Comparison of ENCODE assay signal across 24 cellular contexts in genomic region chr20:1010659-1011058, GRCh38. TPM values are rescaled to one million over a fixed set of nuclear protein-coding genes. Genes with fewer than 3 reads are reported as not detected.
DNase-seq lines count a peak whose midpoint lies in the region; ATAC-seq and TF ChIP-seq lines count a peak whose summit lies in the region.
"Had no signal": no experiment of that assay in that cellular context is flagged by ENCODE, and none has a peak within 500 bp of the region (broad histone marks: within the 10 kb centered on the region; RNA-seq: fewer than 3 reads in every experiment).

No MANE protein-coding gene starts in this region.

- no peak for TF ChIP-seq EP300 in ovary (IDR thresholded peaks at IDR 0.05)

- H3K4me1 ChIP-seq in ovary (ENCODE audit: insufficient read depth) = no peaks in the 10 kb centered on the region

- peak; percentile 59 for DNase-seq in GM10248 (ENCODE audit: extremely low spot score)
- no peak for DNase-seq in ovary
- no peak for DNase-seq in NCI-H1417 (lab: John Stamatoyannopoulos, UW)
- DNase-seq: activated CD8-positive, alpha-beta T cell treated with anti-CD3 and anti-CD28 coated beads, Interleukin-2, amount 10 ng/mL, durations not matched to agents 7 days and 5 days; activated T-cell treated with anti-CD3 and anti-CD28 coated beads, Interleukin-2, amount 50 U/mL, for 72 hours; C1 segment of cervical spinal cord; effector memory CD4-positive, alpha-beta T cell; HFFc6; left colon; mesendoderm; NCI-H1694; NCI-H82; nephron progenitor cell; stimulated activated CD4-positive, alpha-beta T cell treated with anti-CD3 and anti-CD28 coated beads, Interleukin-2, amount 100 ng/mL, for 48 hours had no signal

- H3K36me3 ChIP-seq in ovary = no peaks in the 10 kb centered on the region

- intact Hi-C loops in ovary (cut with DNase I) = no loop called here

- TF ChIP-seq CTCF in GM10248 (IDR thresholded peaks at IDR 0.05; ENCODE audit: control extremely low read depth, extremely low read depth, low read depth, missing control alignments) = no peak
- no peak for TF ChIP-seq CTCF in ovary (IDR thresholded peaks at IDR 0.05)

- POLR2A ChIA-PET in GM10248 (lab: Yijun Ruan, JAX) = no interaction called here

- no peaks in the 10 kb centered on the region for H3K9me3 ChIP-seq in ovary

- no peak overlapping the region for H3K27ac ChIP-seq in ovary
- H3K27ac ChIP-seq: HL-60 had no signal

- no peaks in the 10 kb centered on the region for H3K27me3 ChIP-seq in ovary

- CTCF ChIA-PET in GM10248 (lab: Yijun Ruan, JAX) = interaction anchor here (1.3 to 1.8 kb wide), 2 partner anchors 11 to 55 kb away, joined by 4 to 5 read pairs; no protein-coding TSS in a partner anchor

- WGBS in ovary, 3 donors = 94 to 98% (median 97%) methylated on average over 6 of the region's 6 CpGs

- ATAC-seq in GM19035 (IDR thresholded peaks at IDR 0.05; ENCODE audit: unreplicated experiment) (peak; percentile 81), GM21529 (IDR thresholded peaks at IDR 0.05; ENCODE audit: unreplicated experiment) (peak; percentile 74), HG03439 (IDR thresholded peaks at IDR 0.05; ENCODE audit: unreplicated experiment) (peak; percentile 63), GM18517 (IDR thresholded peaks at IDR 0.05; ENCODE audit: unreplicated experiment) (no peak), HG02970 (IDR thresholded peaks at IDR 0.05; ENCODE audit: low FRiP score, unreplicated experiment) (no peak)
- ATAC-seq: activated CD8-positive, alpha-beta T cell treated with anti-CD3 and anti-CD28 coated beads, Interleukin-2, amount 10 ng/mL, durations not matched to agents 7 days and 5 days; activated T-cell treated with anti-CD3 and anti-CD28 coated beads, Interleukin-2, amount 50 U/mL, for 72 hours; left colon had no signal

- TF ChIP-seq POLR2A in ovary (IDR thresholded peaks at IDR 0.05) = no peak

- H3K4me3 ChIP-seq in ovary = no peak overlapping the region

RNA-seq across cellular contexts. Expression of gene RSPO4, which starts 8.5 kb away (rescaled TPM):
- total RNA-seq in ovary = under 1 TPM in 4 of 7 donors, not detected in 3; 0.07 to 0.53 (median 0.40) TPM
- polyA plus RNA-seq in ovary = under 1 TPM in 1 of 2 donors, not detected in 1; 0.04 TPM
- total RNA-seq: activated CD8-positive, alpha-beta T cell treated with anti-CD3 and anti-CD28 coated beads, Interleukin-2, amount 10 ng/mL, durations not matched to agents 7 days and 5 days; activated naive CD4-positive, alpha-beta T cell treated with anti-CD3 and anti-CD28 coated beads, Interleukin-2, amount 50 U/mL, for 72 hours; glomerular endothelial cell; HFFc6; skeletal muscle tissue; urinary bladder had no signal

Comparison
In these comparisons a context has a peak if more than half of its experiments do, and no peak if none do; other contexts are left out.
1. ATAC-seq: peak in GM19035 (single experiment), GM21529 (single experiment) and HG03439 (single experiment); none in GM18517 (single experiment) and HG02970 (single experiment).